ENCODE assay signal across 20 cellular contexts in the genomic region with DNA sequence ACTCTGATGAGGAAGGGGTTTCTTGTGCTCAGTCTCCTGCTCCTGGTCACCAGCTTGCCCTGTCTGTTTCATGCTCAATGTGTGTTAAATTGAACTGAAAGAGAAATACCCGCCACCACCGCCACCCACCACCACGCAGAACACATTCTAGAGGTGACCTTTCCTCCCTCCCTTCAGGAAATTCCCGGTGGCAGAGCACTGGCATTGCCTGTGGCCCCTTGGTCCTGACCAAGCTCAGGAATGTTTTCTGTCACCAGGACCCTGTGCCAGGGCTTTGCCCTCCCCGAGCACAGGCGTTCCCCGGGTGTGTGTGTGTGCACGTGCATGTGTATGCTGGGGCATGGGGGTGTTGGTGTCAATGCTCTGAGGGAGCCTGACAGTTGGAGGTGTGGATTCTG. TPM values are rescaled to one million over a fixed set of nuclear protein-coding genes. Genes with fewer than 3 reads are reported as not detected.
DNase-seq lines count a peak whose midpoint lies in the region; ATAC-seq, FAIRE-seq and TF ChIP-seq lines count a peak whose summit lies in the region.
"Had no signal": no experiment of that assay in that cellular context is flagged by ENCODE, and none has a peak within 500 bp of the region (broad histone marks: within the 10 kb centered on the region; RNA-seq: fewer than 3 reads in every experiment).

No MANE protein-coding gene starts in this region.

- no peaks in the 10 kb centered on the region for H3K27me3 ChIP-seq in Caco-2 (replicated peaks; ENCODE audit: control insufficient read depth, insufficient read depth, low read length)
- no peaks in the 10 kb centered on the region for H3K27me3 ChIP-seq in Panc1 (ENCODE audit: control insufficient read depth, insufficient read depth, low read length)
- no peaks in the 10 kb centered on the region for H3K27me3 ChIP-seq in layer of hippocampus (ENCODE audit: control insufficient read depth, insufficient read depth, low read length)
- no peaks in the 10 kb centered on the region for H3K27me3 ChIP-seq in pancreas
- H3K27me3 ChIP-seq: hepatocyte, left lung, neural progenitor cell, sigmoid colon, stomach, tibial nerve had no signal

- WGBS in pancreas, 2 donors, result 46 to 55% methylated on average over 8 of the region's 8 CpGs

- no peaks in the 10 kb centered on the region for H3K36me3 ChIP-seq in Caco-2 (ENCODE audit: control insufficient read depth, insufficient read depth, low read length)
- no peaks in the 10 kb centered on the region; the same call in none of the 2 replicates for H3K36me3 ChIP-seq in Panc1 (ENCODE audit: control insufficient read depth, insufficient read depth, low read length)
- peaks cover 0 to 17% (median 5%) of the 10 kb centered on the region in 3 donors for H3K36me3 ChIP-seq in pancreas
- H3K36me3 ChIP-seq: neural progenitor cell, tibial nerve had no signal

- H3K27me3 Mint-ChIP-seq in Caco-2 (ENCODE audit: insufficient read depth, unreplicated experiment), result no peaks in the 10 kb centered on the region
- H3K27me3 Mint-ChIP-seq: activated CD4-positive, alpha-beta memory T cell treated with anti-CD3 and anti-CD28 coated beads, Interleukin-2, amount 10 ng/mL, durations not matched to agents 7 days and 5 days had no signal

- no peaks in the 10 kb centered on the region for H3K9me3 Mint-ChIP-seq in Caco-2 (ENCODE audit: unreplicated experiment)
- H3K9me3 Mint-ChIP-seq: activated CD4-positive, alpha-beta memory T cell treated with anti-CD3 and anti-CD28 coated beads, Interleukin-2, amount 10 ng/mL, durations not matched to agents 7 days and 5 days; activated T-helper 1 cell treated with anti-CD3 and anti-CD28 coated beads, Interleukin-12 subunit alpha, Interleukin-12 subunit beta, Interleukin-2, Interleukin-4 antibody, amounts not matched to agents 30 ng/mL and 10 ng/mL and 1 ng/mL, durations not matched to agents 14 hours and 24 hours and 36 hours; H9; neural progenitor cell had no signal

- H3K36me3 Mint-ChIP-seq in Caco-2 (ENCODE audit: insufficient read depth, unreplicated experiment), result peaks cover 35% of the 10 kb centered on the region

- H3K4me1 ChIP-seq in Caco-2, result peaks cover 5% of the 10 kb centered on the region
- H3K4me1 ChIP-seq in Panc1 (ENCODE audit: control insufficient read depth, insufficient read depth, low read length), result peaks cover 29% of the 10 kb centered on the region
- peaks cover 0 to under 1% (median 0%) of the 10 kb centered on the region in 3 donors for H3K4me1 ChIP-seq in pancreas

- H3K4me1 Mint-ChIP-seq in Caco-2 (ENCODE audit: low read depth, unreplicated experiment), result peaks cover 7% of the 10 kb centered on the region

- H3K4me3 ChIP-seq in Caco-2 (ENCODE audit: low read depth, low read length), result no peak overlapping the region
- H3K4me3 ChIP-seq in Panc1 (ENCODE audit: low read depth in 2 of 2, low read length in 2 of 2), result no peak overlapping the region
- no peak overlapping the region for H3K4me3 ChIP-seq in pancreas
- H3K4me3 ChIP-seq: hepatocyte, left lung, neural progenitor cell, sigmoid colon, stomach, tibial nerve had no signal

- FAIRE-seq in pancreas (lab: Jason Lieb, UNC), result no peak
- FAIRE-seq: bronchial epithelial cell had no signal

- peak overlapping the region; percentile 57 for H3K27ac Mint-ChIP-seq in Caco-2 (ENCODE audit: unreplicated experiment)
- H3K27ac Mint-ChIP-seq: activated CD4-positive, alpha-beta memory T cell treated with anti-CD3 and anti-CD28 coated beads, Interleukin-2, amount 10 ng/mL, durations not matched to agents 7 days and 5 days; activated T-helper 1 cell treated with anti-CD3 and anti-CD28 coated beads, Interleukin-12 subunit alpha, Interleukin-12 subunit beta, Interleukin-2, Interleukin-4 antibody, amounts not matched to agents 30 ng/mL and 10 ng/mL and 1 ng/mL, durations not matched to agents 14 hours and 24 hours and 36 hours had no signal

- ATAC-seq in Panc1 (peak; percentile 14), pancreas (peak; percentile 3 to 19 (median 12))

- in situ Hi-C loops in Panc1 (cut with HindIII; ENCODE audit: low pct_unique_long_range_greater_than_20kb, low sequenced_read_pairs), result no loop called here

- no peak overlapping the region for H3K4me3 Mint-ChIP-seq in Caco-2 (ENCODE audit: unreplicated experiment)
- H3K4me3 Mint-ChIP-seq: activated CD4-positive, alpha-beta memory T cell treated with anti-CD3 and anti-CD28 coated beads, Interleukin-2, amount 10 ng/mL, durations not matched to agents 7 days and 5 days; activated T-helper 1 cell treated with anti-CD3 and anti-CD28 coated beads, Interleukin-12 subunit alpha, Interleukin-12 subunit beta, Interleukin-2, Interleukin-4 antibody, amounts not matched to agents 30 ng/mL and 10 ng/mL and 1 ng/mL, durations not matched to agents 14 hours and 24 hours and 36 hours; H9; neural progenitor cell had no signal

- POLR2A ChIA-PET in Caco-2 (lab: Charles Lee) (no interaction called here), Panc1 (lab: Charles Lee) (no interaction called here)

- TF ChIP-seq CTCF in Caco-2 (IDR thresholded peaks at IDR 0.05; ENCODE audit: insufficient read depth in 1 of 2, low read depth in 1 of 2, low read length in 1 of 2, severe bottlenecking in 1 of 2, unreplicated experiment in 1 of 2) (no peak), Panc1 (IDR thresholded peaks at IDR 0.05) (no peak), pancreas (IDR thresholded peaks at IDR 0.05) (no peak)

- H3K9me3 ChIP-seq in Caco-2 (no peaks in the 10 kb centered on the region), Panc1 (ENCODE audit: control insufficient read depth, insufficient read depth, low read depth, low read length) (no peaks in the 10 kb centered on the region), pancreas (no peaks in the 10 kb centered on the region)
- H3K9me3 ChIP-seq: left lung, sigmoid colon, stomach, tibial nerve had no signal

- DNase-seq in Caco-2, result no peak
- no peak for DNase-seq in Panc1 (ENCODE audit: low read depth, low spot score)
- no peak for DNase-seq in pancreas
- DNase-seq in NCI-H446 (lab: John Stamatoyannopoulos, UW), result no peak
- no peak for DNase-seq in GOT3 (lab: John Stamatoyannopoulos, UW)
- DNase-seq in H4 (ENCODE audit: low spot score), result no peak
- no peak for DNase-seq in inferior parietal cortex (ENCODE audit: extremely low spot score)
- DNase-seq: amniotic stem cell, NCI-H226 had no signal

- no TSS peak for BruUV-seq in Caco-2 (replicated peaks; lab: Mats Ljungman, UMichigan)
- no TSS peak for BruUV-seq in Panc1 (replicated peaks; lab: Mats Ljungman, UMichigan)

- intact Hi-C loops in Caco-2 (cut with micrococcal nuclease; ENCODE audit: unreplicated experiment) (no loop called here), Panc1 (cut with micrococcal nuclease; ENCODE audit: unreplicated experiment) (loop anchor here (5.0 kb wide), 2 partner anchors 118 to 448 kb away; no protein-coding TSS in a partner anchor), pancreas (cut with DNase I) (loop anchor here in 2 of 3 donors (5.0 to 10.0 kb wide), 4 partner anchors 61 to 451 kb away; no protein-coding TSS in a partner anchor)

- CTCF ChIA-PET in Caco-2 (lab: Charles Lee), result interaction anchor here (0.6 to 2.2 kb wide), 26 partner anchors 11 to 447 kb away, joined by 3 to 25 read pairs (median 4); a partner anchor contains a TSS
- CTCF ChIA-PET in Panc1 (lab: Charles Lee), result no interaction called here

- H3K27ac ChIP-seq in Panc1 (ENCODE audit: low read length) (no peak overlapping the region; the same call in 1 of the 2 replicates), layer of hippocampus (ENCODE audit: low read depth, low read length) (peak overlapping the region; percentile 38), pancreas (no peak overlapping the region)
- H3K27ac ChIP-seq: hepatocyte, left lung, neural progenitor cell had no signal

RNA-seq across cellular contexts. Expression of a gene that starts 10.2 kb away (rescaled TPM):
- total RNA-seq in Caco-2 (2022), result 29.1 and 29.3 TPM in 2 replicates
- 23.4 TPM for total RNA-seq in Panc1 (2021; ENCODE audit: unreplicated experiment)
- polyA plus RNA-seq in Panc1 (2012; ENCODE audit: insufficient read length), result 5.9 TPM
- total RNA-seq in pancreas, result 10 to 100 TPM; 11.6 to 19.0 (median 15.0) TPM
- 1 to 10 TPM; 3.1 to 5.1 TPM for polyA plus RNA-seq in pancreas
- 26.3 and 38.4 TPM in 2 replicates for total RNA-seq in H4 (2014; rRNA removed; shearing (Covaris generic))
